In the genomic region with DNA sequence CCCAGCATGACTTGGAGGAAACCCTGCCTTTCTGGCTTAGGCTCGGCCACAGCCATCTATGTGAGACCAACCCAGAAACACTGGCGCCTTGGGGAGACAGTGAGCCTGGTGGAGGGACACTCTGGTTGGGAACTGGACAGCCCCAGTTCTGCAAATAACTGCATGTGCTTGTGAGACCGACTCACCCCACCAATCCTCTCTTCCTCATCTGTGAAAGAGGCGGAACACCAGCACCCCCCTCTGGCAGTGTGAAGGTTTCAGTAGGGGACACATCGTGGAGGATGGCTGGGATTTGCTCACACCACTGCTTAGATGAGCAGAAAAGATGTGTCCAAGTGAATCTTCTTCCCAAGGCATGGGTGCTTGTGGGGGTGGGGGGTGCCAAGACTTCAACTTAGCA, we compare ENCODE assay signal across 8 cellular contexts. TPM values are rescaled to one million over a fixed set of nuclear protein-coding genes. Genes with fewer than 3 reads are reported as not detected.
DNase-seq lines count a peak whose midpoint lies in the region; ATAC-seq lines count a peak whose summit lies in the region.
"Had no signal": no experiment of that assay in that cellular context is flagged by ENCODE, and none has a peak within 500 bp of the region (broad histone marks: within the 10 kb centered on the region; RNA-seq: fewer than 3 reads in every experiment).

No MANE protein-coding gene starts in this region.

- H3K4me1 Mint-ChIP-seq in activated CD4-positive, alpha-beta T cell treated with anti-CD3 and anti-CD28 coated beads, Interleukin-2, amount 10 ng/mL, durations not matched to agents 24 days and 14 days: peaks cover 4% of the 10 kb centered on the region
- no peaks in the 10 kb centered on the region for H3K4me1 Mint-ChIP-seq in T-helper 17 cell

- ATAC-seq in HG03565 (IDR thresholded peaks at IDR 0.05; ENCODE audit: unreplicated experiment): no peak
- ATAC-seq in GM21390 (IDR thresholded peaks at IDR 0.05; ENCODE audit: unreplicated experiment): no peak
- no peak for ATAC-seq in T-helper 17 cell

- no peak overlapping the region for H3K4me3 Mint-ChIP-seq in activated CD4-positive, alpha-beta T cell treated with anti-CD3 and anti-CD28 coated beads, Interleukin-2, amount 10 ng/mL, durations not matched to agents 24 days and 14 days
- no peak overlapping the region for H3K4me3 Mint-ChIP-seq in T-helper 17 cell

- DNase-seq in GM03348 (ENCODE audit: low spot score) (peak; percentile 43), Kasumi-1 (lab: John Stamatoyannopoulos, UW) (peak; percentile 79 to 81), hepatic stellate cell (ENCODE audit: low spot score) (peak; percentile 45), T-helper 17 cell (no peak)
- peak; percentile 73 for DNase-seq in activated CD4-positive, alpha-beta T cell treated with anti-CD3 and anti-CD28 coated beads, Interleukin-2, amount 10 ng/mL, durations not matched to agents 24 days and 14 days
- DNase-seq: left cardiac atrium had no signal

- peaks cover 8% of the 10 kb centered on the region for H3K27me3 Mint-ChIP-seq in activated CD4-positive, alpha-beta T cell treated with anti-CD3 and anti-CD28 coated beads, Interleukin-2, amount 10 ng/mL, durations not matched to agents 24 days and 14 days
- peaks cover 7% of the 10 kb centered on the region for H3K27me3 Mint-ChIP-seq in T-helper 17 cell

- intact Hi-C loops in activated CD4-positive, alpha-beta T cell treated with anti-CD3 and anti-CD28 coated beads, Interleukin-2, amount 10 ng/mL, durations not matched to agents 24 days and 14 days (cut with micrococcal nuclease): no loop called here

- no peaks in the 10 kb centered on the region for H3K9me3 ChIP-seq in T-helper 17 cell (ENCODE audit: control insufficient read depth, low read length, poor library complexity, severe bottlenecking)

- no peak overlapping the region for H3K27ac Mint-ChIP-seq in activated CD4-positive, alpha-beta T cell treated with anti-CD3 and anti-CD28 coated beads, Interleukin-2, amount 10 ng/mL, durations not matched to agents 24 days and 14 days
- H3K27ac Mint-ChIP-seq in T-helper 17 cell: no peak overlapping the region

- H3K36me3 Mint-ChIP-seq in activated CD4-positive, alpha-beta T cell treated with anti-CD3 and anti-CD28 coated beads, Interleukin-2, amount 10 ng/mL, durations not matched to agents 24 days and 14 days (ENCODE audit: low read depth): no peaks in the 10 kb centered on the region
- H3K36me3 Mint-ChIP-seq in T-helper 17 cell (ENCODE audit: low read depth): peaks cover 2% of the 10 kb centered on the region

- H3K9me3 Mint-ChIP-seq in activated CD4-positive, alpha-beta T cell treated with anti-CD3 and anti-CD28 coated beads, Interleukin-2, amount 10 ng/mL, durations not matched to agents 24 days and 14 days: no peaks in the 10 kb centered on the region

RNA-seq across cellular contexts. Expression of gene N4BP3, which starts 43.4 kb away (rescaled TPM):
- 3.2 and 3.3 TPM in 2 replicates for total RNA-seq in activated CD4-positive, alpha-beta T cell treated with anti-CD3 and anti-CD28 coated beads, Interleukin-2, amount 10 ng/mL, durations not matched to agents 24 days and 14 days
- 1 to 10 TPM; 8.5 to 9.0 TPM for total RNA-seq in T-helper 17 cell

Comparison
In these comparisons a context has a peak if more than half of its experiments do, and no peak if none do; other contexts are left out.
1. DNase-seq: peak in GM03348 (single experiment), Kasumi-1 (2 of 2), activated CD4-positive, alpha-beta T cell treated with anti-CD3 and anti-CD28 coated beads, Interleukin-2, amount 10 ng/mL, durations not matched to agents 24 days and 14 days (single experiment) and hepatic stellate cell (single experiment); none in T-helper 17 cell (0 of 3).